Comparison of ENCODE assay signal across 11 cellular contexts in genomic region chr6:108359901-108360882, GRCh38.
DNase-seq lines count a peak whose midpoint lies in the region; ATAC-seq and TF ChIP-seq lines count a peak whose summit lies in the region.
"Had no signal": no experiment of that assay in that cellular context is flagged by ENCODE, and none has a peak within 500 bp of the region (broad histone marks: within the 10 kb centered on the region; RNA-seq: fewer than 3 reads in every experiment).

No MANE protein-coding gene starts in this region.

- H3K27ac ChIP-seq in C4-2B (no peak overlapping the region), HCT116 (ENCODE audit: low read depth, low read length) (no peak overlapping the region)
- H3K27ac ChIP-seq: VCaP had no signal

- TF ChIP-seq CTCF in C4-2B (conservative IDR thresholded peaks at IDR 0.05) (peak; percentile 11; the same call in 1 of the 2 replicates), HCT116 (IDR thresholded peaks at IDR 0.05 in 2 of 3, conservative IDR thresholded peaks at IDR 0.05 in 1 of 3; ENCODE audit: borderline replicate concordance in 1 of 3, insufficient read depth in 1 of 3, low read depth in 2 of 3, low read length in 2 of 3) (peak; percentile 18 to 32 (median 25); a peak in 3 of 6 replicates), foreskin fibroblast (IDR thresholded peaks at IDR 0.05; ENCODE audit: low read depth, low read length) (peak; percentile 11)

- CTCF ChIA-PET in HCT116 (lab: Charles Lee) = no interaction called here

- TF ChIP-seq POLR2A in HCT116 (IDR thresholded peaks at IDR 0.05; ENCODE audit: borderline replicate concordance, extremely low read depth, insufficient read depth, insufficient read length) = no peak

- DNase-seq in HCT116 (ENCODE audit: low read depth, low spot score) (no peak), RPMI7951 (ENCODE audit: low read depth) (peak; percentile 8), foreskin fibroblast (peak in 1 of 2 donors; percentile 43), DMS153 (lab: John Stamatoyannopoulos, UW) (no peak)
- DNase-seq: CD4-positive, alpha-beta memory T cell; NCI-H146 had no signal

- no peaks in the 10 kb centered on the region for H4K20me1 ChIP-seq in HCT116 (ENCODE audit: insufficient read depth)

- H3K4me2 ChIP-seq in HCT116 (ENCODE audit: low read length) = no peak overlapping the region

- H3K79me2 ChIP-seq in HCT116 (ENCODE audit: insufficient read depth, low read length) = no peaks in the 10 kb centered on the region

- peak; percentile 46 for TF ChIP-seq RAD21 in HCT116 (IDR thresholded peaks at IDR 0.05; ENCODE audit: low read depth)

- POLR2A ChIA-PET in HCT116 (lab: Charles Lee) = no interaction called here

- H3K36me3 ChIP-seq in HCT116 (ENCODE audit: control insufficient read depth in 1 of 2, insufficient read depth in 2 of 2, low read length in 2 of 2) = no peaks in the 10 kb centered on the region

- ATAC-seq in HCT116 (peak; percentile 52; the same call in 1 of the 2 replicates), esophagus mucosa (no peak), HG02642 (IDR thresholded peaks at IDR 0.05; ENCODE audit: poor library complexity, unreplicated experiment) (no peak), GM19023 (IDR thresholded peaks at IDR 0.05; ENCODE audit: unreplicated experiment) (no peak)

- BruUV-seq in HCT116 (replicated peaks; lab: Mats Ljungman, UMichigan) = no TSS peak

- H2AFZ ChIP-seq in HCT116 (ENCODE audit: low read depth, low read length, poor library complexity, severe bottlenecking) = no peak overlapping the region

- H3K27me3 ChIP-seq in HCT116 (ENCODE audit: insufficient read depth, low read length) = no peaks in the 10 kb centered on the region

- no peak overlapping the region for H3K4me3 ChIP-seq in HCT116 (replicated peaks in 1 of 2; ENCODE audit: low read depth in 1 of 2, low read length in 2 of 2)
- no peak overlapping the region for H3K4me3 ChIP-seq in foreskin fibroblast (ENCODE audit: low read depth in 1 of 2, low read length in 2 of 2)

- intact Hi-C loops in HCT116 (cut with micrococcal nuclease) = loop anchor here (10.0 kb wide), 1 partner anchor 245 kb away; no protein-coding TSS in a partner anchor

- H3K9me3 ChIP-seq in HCT116 (ENCODE audit: control insufficient read depth in 1 of 2, insufficient read depth in 1 of 2, low read depth in 1 of 2, low read length in 2 of 2) = no peaks in the 10 kb centered on the region

- no peaks in the 10 kb centered on the region for H3K4me1 ChIP-seq in HCT116 (ENCODE audit: control insufficient read depth in 1 of 2, insufficient read depth in 2 of 2, low read length in 2 of 2)

- H3K9ac ChIP-seq in HCT116 (ENCODE audit: low read length) = no peak overlapping the region

- H3K9me2 ChIP-seq in HCT116 (ENCODE audit: insufficient read depth) = no peaks in the 10 kb centered on the region

- RAD21 ChIA-PET in HCT116 (lab: Charles Lee; ENCODE audit: low non-redundant PET in 1 of 2, low total read pairs in 2 of 2, uncharacterized antibody in 2 of 2, unreplicated experiment in 2 of 2) = interaction anchor here in 1 of 2 experiments (0.6 kb wide), 1 partner anchor 87 kb away, joined by 3 read pairs; no protein-coding TSS in a partner anchor

TF ChIP-seq in HCT116, 20 proteins besides CTCF, POLR2A, EP300 and RAD21:
- TF ChIP-seq CEBPB (IDR thresholded peaks at IDR 0.05; ENCODE audit: low read depth) = no peak
- no peak for TF ChIP-seq SRF (IDR thresholded peaks at IDR 0.05; ENCODE audit: low read depth)
- TF ChIP-seq FOSL1 (IDR thresholded peaks at IDR 0.05; ENCODE audit: low read depth) = no peak
- TF ChIP-seq EZH2 (IDR thresholded peaks at IDR 0.05) = no peak
- TF ChIP-seq MAX (IDR thresholded peaks at IDR 0.05) = no peak
- no peak for TF ChIP-seq SP1 (IDR thresholded peaks at IDR 0.05; ENCODE audit: low read depth)
- TF ChIP-seq SIN3A (IDR thresholded peaks at IDR 0.05; ENCODE audit: low read depth) = no peak
- no peak for TF ChIP-seq YY1 (IDR thresholded peaks at IDR 0.05; ENCODE audit: extremely low read depth, insufficient replicate concordance, low read depth, low read length)
- TF ChIP-seq ZFX (IDR thresholded peaks at IDR 0.05) = no peak
- no peak for TF ChIP-seq REST (IDR thresholded peaks at IDR 0.05; ENCODE audit: low read depth)
- TF ChIP-seq TCF7L2 (IDR thresholded peaks at IDR 0.05; ENCODE audit: borderline replicate concordance, extremely low read depth, insufficient read depth, insufficient read length) = no peak
- TF ChIP-seq ATF3 (IDR thresholded peaks at IDR 0.05) = no peak
- TF ChIP-seq ZBTB33 (IDR thresholded peaks at IDR 0.05; ENCODE audit: extremely low read depth, insufficient replicate concordance, low read length) = no peak
